ENCODE assay signal across 18 cellular contexts in genomic region chr17:37745801-37746426, GRCh38. TPM values are rescaled to one million over a fixed set of nuclear protein-coding genes. Genes with fewer than 3 reads are reported as not detected.
A peak's percentile ranks its signal among the peaks of the same experiment; 100 is the strongest.
DNase-seq lines count a peak whose midpoint lies in the region; ATAC-seq, FAIRE-seq and TF ChIP-seq lines count a peak whose summit lies in the region.
"Had no signal": no experiment of that assay in that cellular context is flagged by ENCODE, and none has a peak within 500 bp of the region (broad histone marks: within the 10 kb centered on the region; RNA-seq: fewer than 3 reads in every experiment).

No MANE protein-coding gene starts in this region.

- H2AFZ ChIP-seq in HepG2 (ENCODE audit: low read length) (no peak overlapping the region), smooth muscle cell (ENCODE audit: low read depth) (no peak overlapping the region)

- H3K9ac ChIP-seq in HepG2 (ENCODE audit: insufficient read depth, low read depth, low read length): peak overlapping the region; percentile 93
- H3K9ac ChIP-seq in smooth muscle cell (ENCODE audit: low read depth): no peak overlapping the region

- peak overlapping the region; percentile 74 for H3K4me3 Mint-ChIP-seq in activated T-helper 2 cell treated with anti-CD3 and anti-CD28 coated beads, Interferon-gamma antibody, Interleukin-2, Interleukin-4, amounts not matched to agents 10 μg/mL and 5 μg/mL and 100 μg/mL, durations not matched to agents 14 hours and 24 hours and 36 hours (ENCODE audit: low read depth)

- in situ Hi-C loops in HepG2 (cut with HindIII; ENCODE audit: extremely low pct_ligation_motif_present, low pct_unique_long_range_greater_than_20kb): loop anchor here (10.0 kb wide), 1 partner anchor 101 kb away; the partner anchor contains the start of gene DDX52

- H3K9me3 ChIP-seq in HepG2 (ENCODE audit: low read length): no peaks in the 10 kb centered on the region
- no peaks in the 10 kb centered on the region for H3K9me3 ChIP-seq in smooth muscle cell (replicated peaks; ENCODE audit: low read depth)
- H3K9me3 ChIP-seq: neutrophil had no signal

- no peaks in the 10 kb centered on the region; a peak in 1 of 5 replicates for H3K27me3 ChIP-seq in HepG2 (ENCODE audit: control insufficient read depth in 1 of 2, insufficient read depth in 2 of 2, low read length in 2 of 2)
- H3K27me3 ChIP-seq in smooth muscle cell (ENCODE audit: low read depth): peaks cover 100% of the 10 kb centered on the region

- intact Hi-C loops in activated T-helper 2 cell treated with anti-CD3 and anti-CD28 coated beads, Interferon-gamma antibody, Interleukin-2, Interleukin-4, amounts not matched to agents 10 μg/mL and 5 μg/mL and 100 μg/mL, durations not matched to agents 14 hours and 24 hours and 36 hours (cut with micrococcal nuclease): no loop called here
- intact Hi-C loops in HepG2 (cut with micrococcal nuclease; ENCODE audit: unreplicated experiment): loop anchor here (10.0 kb wide), 1 partner anchor 61 kb away; no protein-coding TSS in a partner anchor

- 10% methylated on average over 17 of the region's 20 CpGs for WGBS in HepG2 (ENCODE audit: low lambda C conversion rate)
- 42% methylated on average over 20 of the region's 20 CpGs for WGBS in smooth muscle cell (ENCODE audit: low lambda C conversion rate)

- H3K79me2 ChIP-seq in HepG2 (ENCODE audit: insufficient read depth, low read length): peaks cover 34% of the 10 kb centered on the region
- no peaks in the 10 kb centered on the region for H3K79me2 ChIP-seq in smooth muscle cell (ENCODE audit: low read depth)

- TF ChIP-seq EP300 in HepG2 (IDR thresholded peaks at IDR 0.05; ENCODE audit: low read depth in 2 of 2, low read length in 2 of 2) (no peak), HepG2 (CRISPR knock-in tag; IDR thresholded peaks at IDR 0.05; ENCODE audit: borderline replicate concordance) (no peak)

- BruUV-seq in HepG2 (replicated peaks; lab: Mats Ljungman, UMichigan): no TSS peak

- H3F3A ChIP-seq in smooth muscle cell (ENCODE audit: low read depth): no peaks in the 10 kb centered on the region

- DNase-seq in activated T-helper 2 cell treated with anti-CD3 and anti-CD28 coated beads, Interferon-gamma antibody, Interleukin-2, Interleukin-4, amounts not matched to agents 10 μg/mL and 5 μg/mL and 100 μg/mL, durations not matched to agents 14 hours and 24 hours and 36 hours (ENCODE audit: low spot score): no peak
- no peak for DNase-seq in HepG2 (ENCODE audit: low spot score)
- DNase-seq in smooth muscle cell (lab: John Stamatoyannopoulos, UW; ENCODE audit: unreplicated experiment): no peak
- DNase-seq in hippocampal formation (lab: John Stamatoyannopoulos, UW): no peak
- no peak for DNase-seq in HTR-8/SVneo (ENCODE audit: insufficient read length, low spot score)
- DNase-seq in SW 1271 (lab: John Stamatoyannopoulos, UW): no peak
- DNase-seq: AML-193; caudate nucleus; kidney glomerular epithelial cell; NK-92 treated with Interleukin-12 subunit alpha and Interleukin-12 subunit beta, amount 100 ng/mL, for 24 hours had no signal

- ATAC-seq in GM18909 (IDR thresholded peaks at IDR 0.05; ENCODE audit: poor library complexity, unreplicated experiment) (peak; percentile 1), HepG2 (no peak; the same call in 2 of the 3 replicates)
- no peak for ATAC-seq in activated CD4-positive, CD25-positive, alpha-beta regulatory T cell treated with anti-CD3 and anti-CD28 coated beads, Interleukin-2, amount 50 U/mL, for 24 hours

- H3K27ac ChIP-seq in HepG2 (ENCODE audit: extremely low read length, insufficient read depth, low read length) (peak overlapping the region; percentile 94), smooth muscle cell (ENCODE audit: low read depth) (no peak overlapping the region)
- H3K27ac ChIP-seq: neutrophil, SJSA1 had no signal

- H3K4me1 ChIP-seq in HepG2 (ENCODE audit: insufficient read depth, low read length) (peaks cover 33% of the 10 kb centered on the region), smooth muscle cell (ENCODE audit: low read depth) (peaks cover 35% of the 10 kb centered on the region)

- no peak for TF ChIP-seq POLR2A in HepG2 (IDR thresholded peaks at IDR 0.05; ENCODE audit: insufficient read depth in 1 of 2, low read depth in 2 of 2, low read length in 2 of 2)

- TF ChIP-seq CTCF in HepG2 (CRISPR knock-in tag; IDR thresholded peaks at IDR 0.05): 0 out of 2 replicates have a peak, but pooled peaks have one; percentile 11
- no peak for TF ChIP-seq CTCF in smooth muscle cell (IDR thresholded peaks at IDR 0.05; ENCODE audit: borderline replicate concordance, insufficient read depth, poor library complexity, severe bottlenecking)

- peaks cover 34% of the 10 kb centered on the region for H3K4me1 Mint-ChIP-seq in activated T-helper 2 cell treated with anti-CD3 and anti-CD28 coated beads, Interferon-gamma antibody, Interleukin-2, Interleukin-4, amounts not matched to agents 10 μg/mL and 5 μg/mL and 100 μg/mL, durations not matched to agents 14 hours and 24 hours and 36 hours (ENCODE audit: low read depth)

- peak overlapping the region; percentile 77 to 89 (median 80) for H3K4me3 ChIP-seq in HepG2 (replicated peaks in 1 of 3; ENCODE audit: insufficient read depth in 1 of 3, low read depth in 2 of 3, low read length in 3 of 3)
- peak overlapping the region; percentile 51 for H3K4me3 ChIP-seq in smooth muscle cell
- H3K4me3 ChIP-seq: SJSA1 had no signal

- H3K4me2 ChIP-seq in HepG2 (ENCODE audit: low read depth, low read length): peak overlapping the region; percentile 77
- H3K4me2 ChIP-seq in smooth muscle cell: no peak overlapping the region

- no peaks in the 10 kb centered on the region for H3K9me3 Mint-ChIP-seq in activated T-helper 2 cell treated with anti-CD3 and anti-CD28 coated beads, Interferon-gamma antibody, Interleukin-2, Interleukin-4, amounts not matched to agents 10 μg/mL and 5 μg/mL and 100 μg/mL, durations not matched to agents 14 hours and 24 hours and 36 hours
- H3K9me3 Mint-ChIP-seq: activated naive CD4-positive, alpha-beta T cell treated with anti-CD3 and anti-CD28 coated beads, Interleukin-2, amount 50 U/mL, for 72 hours had no signal

- POLR2A ChIA-PET in HepG2 (lab: Yijun Ruan, JAX): interaction anchor here (0.9 to 6.0 kb wide), 14 partner anchors 8 to 95 kb away, joined by 3 to 79 read pairs (median 6); no protein-coding TSS in a partner anchor

- FAIRE-seq in HepG2 (lab: Jason Lieb, UNC): no peak
- no peak for FAIRE-seq in HTR-8/SVneo (lab: Jason Lieb, UNC)
- FAIRE-seq: endothelial cell of umbilical vein, GM12892 had no signal

- H3K36me3 ChIP-seq in HepG2 (replicated peaks in 1 of 2; ENCODE audit: control insufficient read depth in 1 of 2, insufficient read depth in 2 of 2, low read length in 2 of 2) (no peaks in the 10 kb centered on the region), smooth muscle cell (ENCODE audit: low read depth) (no peaks in the 10 kb centered on the region)
- H3K36me3 ChIP-seq: neutrophil, SJSA1 had no signal

- peaks cover 58% of the 10 kb centered on the region for H3K27me3 Mint-ChIP-seq in activated T-helper 2 cell treated with anti-CD3 and anti-CD28 coated beads, Interferon-gamma antibody, Interleukin-2, Interleukin-4, amounts not matched to agents 10 μg/mL and 5 μg/mL and 100 μg/mL, durations not matched to agents 14 hours and 24 hours and 36 hours (ENCODE audit: low read depth)

- H3K27ac Mint-ChIP-seq in activated T-helper 2 cell treated with anti-CD3 and anti-CD28 coated beads, Interferon-gamma antibody, Interleukin-2, Interleukin-4, amounts not matched to agents 10 μg/mL and 5 μg/mL and 100 μg/mL, durations not matched to agents 14 hours and 24 hours and 36 hours: no peak overlapping the region
- H3K27ac Mint-ChIP-seq: activated naive CD4-positive, alpha-beta T cell treated with anti-CD3 and anti-CD28 coated beads, Interleukin-2, amount 50 U/mL, for 72 hours had no signal

- CTCF ChIA-PET in HepG2 (lab: Yijun Ruan, JAX; ENCODE audit: low intra/inter-chr PET ratio, low total read pairs): no interaction called here

- no peaks in the 10 kb centered on the region for H3K36me3 Mint-ChIP-seq in activated T-helper 2 cell treated with anti-CD3 and anti-CD28 coated beads, Interferon-gamma antibody, Interleukin-2, Interleukin-4, amounts not matched to agents 10 μg/mL and 5 μg/mL and 100 μg/mL, durations not matched to agents 14 hours and 24 hours and 36 hours (ENCODE audit: low read depth)

- H4K20me1 ChIP-seq in HepG2 (ENCODE audit: insufficient read depth, low read length): no peaks in the 10 kb centered on the region
- H4K20me1 ChIP-seq in smooth muscle cell (ENCODE audit: low read depth): no peaks in the 10 kb centered on the region

- no peak for TF ChIP-seq RAD21 in HepG2 (CRISPR knock-in tag; IDR thresholded peaks at IDR 0.05)

RNA-seq across cellular contexts. Expression of gene HNF1B, which starts 1.1 kb away (rescaled TPM):
- total RNA-seq in activated T-helper 2 cell treated with anti-CD3 and anti-CD28 coated beads, Interferon-gamma antibody, Interleukin-2, Interleukin-4, amounts not matched to agents 10 μg/mL and 5 μg/mL and 100 μg/mL, durations not matched to agents 14 hours and 24 hours and 36 hours: 4.6 and 5.0 TPM in 2 replicates
- total RNA-seq in HepG2 (2016; rRNA removed; fragmentation: Illumina TruSeq; extraction: Trizol) (1.8 and 1.9 TPM in 2 replicates), smooth muscle cell (not detected in 2 replicates)
- total RNA-seq in HepG2 (2016; cell fraction: cytosol; rRNA removed; fragmentation: Illumina TruSeq; extraction: Trizol; ENCODE audit: low read depth): 0.71 TPM in 2 replicates
- total RNA-seq in HepG2 (2016; cell fraction: insoluble cytoplasmic fraction; rRNA removed; fragmentation: Illumina TruSeq; extraction: Trizol): 1.8 and 2.1 TPM in 2 replicates
- total RNA-seq in HepG2 (2016; cell fraction: membrane; rRNA removed; fragmentation: Illumina TruSeq; extraction: Trizol): 1.4 and 1.5 TPM in 2 replicates
- 2.8 and 3.7 TPM in 2 replicates for total RNA-seq in HepG2 (2016; cell fraction: nucleus; rRNA removed; fragmentation: Illumina TruSeq; extraction: Trizol)
- polyA plus RNA-seq in HepG2 (2011; rRNA removed) (4.3 and 5.3 TPM in 2 replicates), smooth muscle cell (not detected in 2 replicates)
- polyA plus RNA-seq in HepG2 (2011; cell fraction: cytosol; rRNA removed): 4.9 and 7.0 TPM in 2 replicates
- polyA plus RNA-seq in HepG2 (2011; cell fraction: nucleus; rRNA removed): 6.6 and 9.3 TPM in 2 replicates
- polyA plus RNA-seq in HepG2 (2012): 6.9 and 8.5 TPM in 2 replicates
- polyA plus RNA-seq in HepG2 (2016; cell fraction: cytosol; fragmentation: Illumina TruSeq; extraction: Trizol; ENCODE audit: low read depth): 0.77 and 0.84 TPM in 2 replicates
- polyA plus RNA-seq in HepG2 (2016; cell fraction: insoluble cytoplasmic fraction; fragmentation: Illumina TruSeq; extraction: Trizol; ENCODE audit: low read depth): 3.8 and 5.8 TPM in 2 replicates
- polyA plus RNA-seq in HepG2 (2016; cell fraction: membrane; fragmentation: Illumina TruSeq; extraction: Trizol; ENCODE audit: low read depth): 2.1 and 2.2 TPM in 2 replicates
- 7.4 and 7.8 TPM in 2 replicates for polyA plus RNA-seq in HepG2 (2016; cell fraction: nucleus; fragmentation: Illumina TruSeq; extraction: Trizol; ENCODE audit: insufficient read depth, low read depth)
- polyA minus RNA-seq in HepG2 (2011; rRNA and poly(A)+ RNA removed; ENCODE audit: low replicate concordance): 10.9 TPM in 1 of 2 replicates, not detected in the other
- polyA minus RNA-seq in HepG2 (2011; cell fraction: cytosol; rRNA and poly(A)+ RNA removed): 3.4 and 5.0 TPM in 2 replicates
- polyA minus RNA-seq in HepG2 (2011; cell fraction: nucleus; rRNA and poly(A)+ RNA removed): 8.7 and 9.5 TPM in 2 replicates
- total RNA-seq: endothelial cell of umbilical vein, M059J, SJSA1 had no signal
- polyA plus RNA-seq: endothelial cell of umbilical vein had no signal
